In genomic region chr7:542935-543789, GRCh38 we compare ENCODE assay signal across 9 cellular contexts. TPM values are rescaled to one million over a fixed set of nuclear protein-coding genes. Genes with fewer than 3 reads are reported as not detected.
DNase-seq lines count a peak whose midpoint lies in the region; ATAC-seq and TF ChIP-seq lines count a peak whose summit lies in the region.
"Had no signal": no experiment of that assay in that cellular context is flagged by ENCODE, and none has a peak within 500 bp of the region (broad histone marks: within the 10 kb centered on the region; RNA-seq: fewer than 3 reads in every experiment).

No MANE protein-coding gene starts in this region.

- H3K4me3 Mint-ChIP-seq in natural killer cell treated with Interleukin-12 subunit alpha and Interleukin-12 subunit beta and Interleukin-15 and Interleukin-18, amount 100 ng/mL, for 72 hours = no peak overlapping the region
- no peak overlapping the region for H3K4me3 Mint-ChIP-seq in natural killer cell

- intact Hi-C loops in natural killer cell (cut with micrococcal nuclease) = no loop called here
- intact Hi-C loops in adrenal gland (cut with DNase I) = no loop called here
- intact Hi-C loops in vagina (cut with DNase I) = no loop called here
- intact Hi-C loops in dorsolateral prefrontal cortex (cut with DNase I) = no loop called here

- no peaks in the 10 kb centered on the region for H3K36me3 Mint-ChIP-seq in natural killer cell treated with Interleukin-12 subunit alpha and Interleukin-12 subunit beta and Interleukin-15 and Interleukin-18, amount 100 ng/mL, for 72 hours
- no peaks in the 10 kb centered on the region for H3K36me3 Mint-ChIP-seq in natural killer cell

- no peaks in the 10 kb centered on the region for H3K9me3 ChIP-seq in adrenal gland (replicated peaks in 1 of 3)
- no peaks in the 10 kb centered on the region for H3K9me3 ChIP-seq in vagina

- TF ChIP-seq CTCF in natural killer cell (IDR thresholded peaks at IDR 0.05) (no peak), adrenal gland (IDR thresholded peaks at IDR 0.05) (no peak), vagina (IDR thresholded peaks at IDR 0.05) (no peak), dorsolateral prefrontal cortex (IDR thresholded peaks at IDR 0.05 in 54 of 56, conservative IDR thresholded peaks at IDR 0.05 in 2 of 56; ENCODE audit: low read depth in 1 of 56, partially characterized antibody in 56 of 56) (no peak)

- H3K9me3 Mint-ChIP-seq in natural killer cell treated with Interleukin-12 subunit alpha and Interleukin-12 subunit beta and Interleukin-15 and Interleukin-18, amount 100 ng/mL, for 72 hours = no peaks in the 10 kb centered on the region
- H3K9me3 Mint-ChIP-seq in natural killer cell = peaks cover 0 to 2% of the 10 kb centered on the region in 2 donors

- H3K27ac Mint-ChIP-seq in natural killer cell treated with Interleukin-12 subunit alpha and Interleukin-12 subunit beta and Interleukin-15 and Interleukin-18, amount 100 ng/mL, for 72 hours = no peak overlapping the region
- H3K27ac Mint-ChIP-seq in natural killer cell = no peak overlapping the region

- H3K4me1 ChIP-seq in adrenal gland (replicated peaks in 1 of 2) (peaks cover 4 to 7% of the 10 kb centered on the region in 2 donors), vagina (peaks cover 27% of the 10 kb centered on the region)

- 46 to 66% (median 58%) methylated on average over 11 to 29 of the region's 29 CpGs for WGBS in adrenal gland, 4 donors

- no peaks in the 10 kb centered on the region for H3K27me3 Mint-ChIP-seq in natural killer cell treated with Interleukin-12 subunit alpha and Interleukin-12 subunit beta and Interleukin-15 and Interleukin-18, amount 100 ng/mL, for 72 hours
- no peaks in the 10 kb centered on the region for H3K27me3 Mint-ChIP-seq in natural killer cell (ENCODE audit: low read depth in 2 of 2)

- TF ChIP-seq POLR2A in adrenal gland (IDR thresholded peaks at IDR 0.05) = no peak
- no peak for TF ChIP-seq POLR2A in vagina (IDR thresholded peaks at IDR 0.05)

- H3K4me1 Mint-ChIP-seq in natural killer cell treated with Interleukin-12 subunit alpha and Interleukin-12 subunit beta and Interleukin-15 and Interleukin-18, amount 100 ng/mL, for 72 hours (ENCODE audit: low read depth in 2 of 2) = peaks cover 0 to 3% of the 10 kb centered on the region in 2 donors
- no peaks in the 10 kb centered on the region for H3K4me1 Mint-ChIP-seq in natural killer cell

- ATAC-seq in natural killer cell treated with Interleukin-12 subunit alpha and Interleukin-12 subunit beta and Interleukin-15 and Interleukin-18, amount 100 ng/mL, for 72 hours = peak in 1 of 2 donors; percentile 31
- no peak for ATAC-seq in natural killer cell
- no peak for ATAC-seq in GM21390 (IDR thresholded peaks at IDR 0.05; ENCODE audit: unreplicated experiment)

- H3K4me3 ChIP-seq in adrenal gland (no peak overlapping the region), vagina (no peak overlapping the region), dorsolateral prefrontal cortex (no peak overlapping the region)

- H3K27ac ChIP-seq in adrenal gland (peak overlapping the region in 2 of 5 donors; percentile 33 to 59), vagina (peak overlapping the region; percentile 66), dorsolateral prefrontal cortex (no peak overlapping the region)

- DNase-seq in natural killer cell treated with Interleukin-12 subunit alpha and Interleukin-12 subunit beta and Interleukin-15 and Interleukin-18, amount 100 ng/mL, for 72 hours (ENCODE audit: low spot score) = peak; percentile 58
- DNase-seq in natural killer cell (no peak), adrenal gland (peak; percentile 43 to 82 (median 68)), iris pigment epithelial cell (ENCODE audit: low read depth) (peak; percentile 85), vagina (ENCODE audit: extremely low spot score in 2 of 2) (no peak), dorsolateral prefrontal cortex (no peak)
- no peak for DNase-seq in stimulated activated CD4-positive, alpha-beta T cell treated with anti-CD3 and anti-CD28 coated beads, Interleukin-2, amount 100 ng/mL, for 24 hours
- DNase-seq: central memory CD4-positive, alpha-beta T cell had no signal

- H3K36me3 ChIP-seq in adrenal gland (replicated peaks in 1 of 2) (no peaks in the 10 kb centered on the region), vagina (no peaks in the 10 kb centered on the region)

- H3K27me3 ChIP-seq in adrenal gland (no peaks in the 10 kb centered on the region), vagina (no peaks in the 10 kb centered on the region), dorsolateral prefrontal cortex (no peaks in the 10 kb centered on the region)

RNA-seq across cellular contexts. Expression of gene PDGFA, which starts 23.5 kb away (rescaled TPM):
- 1 to 10 TPM; 1.3 to 5.0 TPM for total RNA-seq in natural killer cell treated with Interleukin-12 subunit alpha and Interleukin-12 subunit beta and Interleukin-15 and Interleukin-18, amount 100 ng/mL, for 72 hours
- total RNA-seq in natural killer cell (1 to 10 TPM in 2 of 3 donors, under 1 TPM in 1; 0.86 to 2.0 (median 1.5) TPM), adrenal gland (10 to 100 TPM; 10.7 to 28.6 (median 14.2) TPM), vagina (31.2 TPM), dorsolateral prefrontal cortex (100 to 1,000 TPM in 1 of 120 experiments, 10 to 100 TPM in 119; 30.5 to 103 (median 48.6) TPM)
- polyA plus RNA-seq in adrenal gland = 10 to 100 TPM in 2 of 3 donors, 1 to 10 TPM in 1; 6.2 to 20.8 (median 11.8) TPM

Comparison
In these comparisons a context has a peak if more than half of its experiments do, and no peak if none do; other contexts are left out.
1. DNase-seq: peak in natural killer cell treated with Interleukin-12 subunit alpha and Interleukin-12 subunit beta and Interleukin-15 and Interleukin-18, amount 100 ng/mL, for 72 hours (single experiment), adrenal gland (7 of 7) and iris pigment epithelial cell (single experiment); none in natural killer cell (single experiment), vagina (0 of 2), dorsolateral prefrontal cortex (0 of 10) and stimulated activated CD4-positive, alpha-beta T cell treated with anti-CD3 and anti-CD28 coated beads, Interleukin-2, amount 100 ng/mL, for 24 hours (0 of 2).